ENCODE assay signal across 13 cellular contexts in the genomic region with DNA sequence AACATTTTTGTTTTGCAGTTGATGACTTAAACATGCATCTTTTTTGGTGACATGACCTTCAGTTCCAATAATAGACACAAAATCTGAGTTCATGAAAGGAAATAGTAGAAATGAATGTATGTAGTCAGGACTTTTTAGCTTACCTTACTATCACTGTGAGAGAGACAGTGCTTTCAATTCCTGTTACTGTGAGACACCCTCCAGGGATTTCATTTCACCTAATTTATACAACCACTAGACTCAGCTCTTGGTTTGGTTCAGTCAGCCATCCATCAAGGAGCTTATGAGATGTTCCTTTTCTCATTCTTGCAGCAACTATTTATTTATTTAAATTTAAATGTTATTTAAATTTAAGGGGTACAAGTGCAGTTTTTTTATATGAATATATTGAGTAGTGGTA.
DNase-seq lines count a peak whose midpoint lies in the region; ATAC-seq lines count a peak whose summit lies in the region.
"Had no signal": no experiment of that assay in that cellular context is flagged by ENCODE, and none has a peak within 500 bp of the region (broad histone marks: within the 10 kb centered on the region; RNA-seq: fewer than 3 reads in every experiment).

No MANE protein-coding gene starts in this region.

- H3K9me3 Mint-ChIP-seq in stimulated activated naive B cell treated with anti-CD40 and anti-IgM and Interleukin-4, amounts not matched to agents 10 μg/mL and 1 μg/mL and 100 μg/mL, for 72 hours, result no peaks in the 10 kb centered on the region
- H3K9me3 Mint-ChIP-seq: effector memory CD8-positive, alpha-beta T cell; HFFc6 had no signal

- H3K36me3 Mint-ChIP-seq in stimulated activated naive B cell treated with anti-CD40 and anti-IgM and Interleukin-4, amounts not matched to agents 10 μg/mL and 1 μg/mL and 100 μg/mL, for 72 hours, result peaks cover 23 to 42% of the 10 kb centered on the region in 2 donors

- H3K4me3 Mint-ChIP-seq in stimulated activated naive B cell treated with anti-CD40 and anti-IgM and Interleukin-4, amounts not matched to agents 10 μg/mL and 1 μg/mL and 100 μg/mL, for 72 hours, result no peak overlapping the region
- H3K4me3 Mint-ChIP-seq: effector memory CD8-positive, alpha-beta T cell; HFFc6 had no signal

- no peaks in the 10 kb centered on the region for H3K27me3 Mint-ChIP-seq in stimulated activated naive B cell treated with anti-CD40 and anti-IgM and Interleukin-4, amounts not matched to agents 10 μg/mL and 1 μg/mL and 100 μg/mL, for 72 hours
- H3K27me3 Mint-ChIP-seq: effector memory CD8-positive, alpha-beta T cell had no signal

- DNase-seq in stimulated activated naive B cell treated with anti-CD40 and anti-IgM and Interleukin-4, amounts not matched to agents 10 μg/mL and 1 μg/mL and 100 μg/mL, for 72 hours, result peak; percentile 7
- DNase-seq in activated T-cell treated with anti-CD3 and anti-CD28 coated beads, Interleukin-2, amount 50 U/mL, for 1 hour, result no peak
- DNase-seq in NK-92 (lab: John Stamatoyannopoulos, UW; ENCODE audit: unreplicated experiment) (no peak), NCI-H82 (lab: John Stamatoyannopoulos, UW) (no peak)
- DNase-seq: activated T-cell treated with anti-CD3 and anti-CD28 coated beads for 4 hours; effector memory CD8-positive, alpha-beta T cell; heart right ventricle; HFFc6; left ventricle myocardium superior; NCI-H226 had no signal

- ATAC-seq in GM18907 (IDR thresholded peaks at IDR 0.05; ENCODE audit: unreplicated experiment), result peak; percentile 97
- ATAC-seq in GM21717 (IDR thresholded peaks at IDR 0.05; ENCODE audit: unreplicated experiment), result peak; percentile 79
- peak; percentile 92 for ATAC-seq in HG03139 (IDR thresholded peaks at IDR 0.05; ENCODE audit: unreplicated experiment)
- peak; percentile 100 for ATAC-seq in stimulated activated naive B cell treated with anti-CD40 and anti-IgM and Interleukin-4, amounts not matched to agents 10 μg/mL and 1 μg/mL and 100 μg/mL, for 72 hours (replicated peaks)
- ATAC-seq: effector memory CD8-positive, alpha-beta T cell; heart right ventricle; left ventricle myocardium superior had no signal

- H3K4me1 Mint-ChIP-seq in stimulated activated naive B cell treated with anti-CD40 and anti-IgM and Interleukin-4, amounts not matched to agents 10 μg/mL and 1 μg/mL and 100 μg/mL, for 72 hours, result peaks cover 2 to 14% of the 10 kb centered on the region in 2 donors

- no peak overlapping the region for H3K27ac Mint-ChIP-seq in stimulated activated naive B cell treated with anti-CD40 and anti-IgM and Interleukin-4, amounts not matched to agents 10 μg/mL and 1 μg/mL and 100 μg/mL, for 72 hours
- H3K27ac Mint-ChIP-seq: effector memory CD8-positive, alpha-beta T cell; HFFc6 had no signal
